ENCODE assay signal across 17 cellular contexts in genomic region chr6:78533426-78533825, GRCh38.
DNase-seq lines count a peak whose midpoint lies in the region; TF ChIP-seq lines count a peak whose summit lies in the region.
"Had no signal": no experiment of that assay in that cellular context is flagged by ENCODE, and none has a peak within 500 bp of the region (broad histone marks: within the 10 kb centered on the region; RNA-seq: fewer than 3 reads in every experiment).

No MANE protein-coding gene starts in this region.

- WGBS in trophoblast cell (ENCODE audit: extremely low coverage, insufficient coverage, insufficient read length), result no CpG with 5 or more reads among the region's 3 CpGs
- WGBS in mesenchymal stem cell, result no CpG with 5 or more reads among the region's 3 CpGs
- 72 to 80% methylated on average over 3 of the region's 3 CpGs for WGBS in esophagus squamous epithelium, 2 donors

- no peak overlapping the region for H3K18ac ChIP-seq in trophoblast cell (ENCODE audit: low read length)
- H3K18ac ChIP-seq in mesenchymal stem cell (ENCODE audit: low read depth in 1 of 2, low read length in 2 of 2), result no peak overlapping the region

- H3K4me2 ChIP-seq in trophoblast cell (ENCODE audit: low read length), result no peak overlapping the region
- H3K4me2 ChIP-seq in mesenchymal stem cell (ENCODE audit: low read length, poor library complexity, severe bottlenecking), result no peak overlapping the region

- no peaks in the 10 kb centered on the region for H3K9me3 ChIP-seq in trophoblast cell (ENCODE audit: insufficient read depth, low read depth, low read length)
- peaks cover 3% of the 10 kb centered on the region for H3K9me3 ChIP-seq in mesenchymal stem cell (ENCODE audit: control insufficient read depth, low read length)
- no peaks in the 10 kb centered on the region for H3K9me3 ChIP-seq in esophagus squamous epithelium

- H3K23ac ChIP-seq in trophoblast cell (ENCODE audit: low read length) (no peak overlapping the region), mesenchymal stem cell (ENCODE audit: low read length in 2 of 2) (no peak overlapping the region)

- TF ChIP-seq CTCF in esophagus squamous epithelium (IDR thresholded peaks at IDR 0.05), result no peak

- H3K14ac ChIP-seq in trophoblast cell (ENCODE audit: low read length), result no peak overlapping the region
- no peak overlapping the region for H3K14ac ChIP-seq in mesenchymal stem cell (ENCODE audit: low read length in 2 of 2)

- no peak overlapping the region for H4K12ac ChIP-seq in trophoblast cell (ENCODE audit: low read depth, low read length)

- H4K91ac ChIP-seq in trophoblast cell (ENCODE audit: low read depth, low read length), result no peak overlapping the region
- H4K91ac ChIP-seq in mesenchymal stem cell (ENCODE audit: low read length), result no peak overlapping the region

- intact Hi-C loops in esophagus squamous epithelium (cut with DNase I), result no loop called here

- H2BK12ac ChIP-seq in trophoblast cell (ENCODE audit: low read length) (no peak overlapping the region), mesenchymal stem cell (ENCODE audit: low read length in 2 of 2) (no peak overlapping the region)

- H3K27ac ChIP-seq in trophoblast cell (ENCODE audit: low read depth, low read length), result no peak overlapping the region
- no peak overlapping the region for H3K27ac ChIP-seq in mesenchymal stem cell (ENCODE audit: low read length, poor library complexity, severe bottlenecking)
- no peak overlapping the region for H3K27ac ChIP-seq in esophagus squamous epithelium

- no peak overlapping the region for H2BK120ac ChIP-seq in trophoblast cell (ENCODE audit: insufficient read depth, low read length, poor library complexity)
- no peak overlapping the region for H2BK120ac ChIP-seq in mesenchymal stem cell (ENCODE audit: low read depth, low read length)

- DNase-seq in LHCN-M2 (ENCODE audit: low read depth), result peak; percentile 26
- peak; percentile 58 for DNase-seq in brain pericyte (ENCODE audit: low read depth, low spot score)
- peak; percentile 8 for DNase-seq in non-pigmented ciliary epithelial cell (ENCODE audit: low read depth)
- DNase-seq in smooth muscle cell of the brain vasculature (ENCODE audit: low read depth, low spot score), result peak; percentile 40
- no peak for DNase-seq in trophoblast cell
- no peak for DNase-seq in mesenchymal stem cell
- DNase-seq in NCI-H146 treated with DMSO at 0.1 percent for 48 hours (lab: John Stamatoyannopoulos, UW; ENCODE audit: unreplicated experiment), result no peak
- no peak for DNase-seq in esophagus squamous epithelium (lab: John Stamatoyannopoulos, UW)
- DNase-seq: CD4-positive, CD25-positive, alpha-beta regulatory T cell; Kasumi-1; MM.1S; NCI-H1092; NCI-H1436 treated with DMSO at 0.1 percent for 48 hours; NCI-H2029 treated with DMSO at 0.1 percent for 48 hours; NCI-H446 treated with DMSO at 0.1 percent for 48 hours; NCI-H526 treated with DMSO at 0.1 percent for 48 hours; Right ventricle myocardium superior had no signal

- H3K4ac ChIP-seq in trophoblast cell (ENCODE audit: low read depth, low read length), result no peak overlapping the region
- H3K4ac ChIP-seq in mesenchymal stem cell (ENCODE audit: low read depth in 1 of 2, low read length in 2 of 2), result no peak overlapping the region

- H3K4me1 ChIP-seq in trophoblast cell (ENCODE audit: control insufficient read depth in 1 of 2, insufficient read depth in 2 of 2, low read length in 2 of 2), result no peaks in the 10 kb centered on the region
- H3K4me1 ChIP-seq in mesenchymal stem cell (ENCODE audit: control insufficient read depth, insufficient read depth, low read depth, low read length), result no peaks in the 10 kb centered on the region
- no peaks in the 10 kb centered on the region for H3K4me1 ChIP-seq in esophagus squamous epithelium

- H2BK15ac ChIP-seq in mesenchymal stem cell (ENCODE audit: low read depth, poor library complexity, severe bottlenecking), result no peak overlapping the region

- H2BK5ac ChIP-seq in trophoblast cell (ENCODE audit: low read depth, low read length, poor library complexity) (no peak overlapping the region), mesenchymal stem cell (ENCODE audit: low read depth, low read length, poor library complexity, severe bottlenecking) (no peak overlapping the region)

- no peak overlapping the region for H3K4me3 ChIP-seq in trophoblast cell (ENCODE audit: low read depth, low read length)
- no peak overlapping the region for H3K4me3 ChIP-seq in mesenchymal stem cell (ENCODE audit: insufficient read depth in 1 of 2, low read depth in 1 of 2, low read length in 2 of 2)
- H3K4me3 ChIP-seq in esophagus squamous epithelium, result no peak overlapping the region

- H3K9ac ChIP-seq in trophoblast cell (ENCODE audit: low read length) (no peak overlapping the region), mesenchymal stem cell (ENCODE audit: low read length) (no peak overlapping the region)

- H3K27me3 ChIP-seq in trophoblast cell (ENCODE audit: insufficient read depth, low read length) (no peaks in the 10 kb centered on the region), mesenchymal stem cell (ENCODE audit: control insufficient read depth in 1 of 2, insufficient read depth in 1 of 2, low read length in 2 of 2) (no peaks in the 10 kb centered on the region), esophagus squamous epithelium (no peaks in the 10 kb centered on the region)

- H3K79me1 ChIP-seq in trophoblast cell (ENCODE audit: low read length) (no peaks in the 10 kb centered on the region), mesenchymal stem cell (replicated peaks; ENCODE audit: low read length, poor library complexity, severe bottlenecking) (no peaks in the 10 kb centered on the region)

- no peaks in the 10 kb centered on the region for H3K79me2 ChIP-seq in trophoblast cell (ENCODE audit: control insufficient read depth, insufficient read depth, low read length, poor library complexity)

- TF ChIP-seq POLR2A in esophagus squamous epithelium (IDR thresholded peaks at IDR 0.05), result no peak

- H2AFZ ChIP-seq in trophoblast cell (ENCODE audit: insufficient read depth, low read length, poor library complexity) (no peak overlapping the region), mesenchymal stem cell (ENCODE audit: low read depth, low read length) (no peak overlapping the region)

- H4K8ac ChIP-seq in trophoblast cell (ENCODE audit: low read depth, low read length), result no peak overlapping the region
- no peak overlapping the region for H4K8ac ChIP-seq in mesenchymal stem cell (ENCODE audit: low read length)

- no peak overlapping the region for H2AK5ac ChIP-seq in trophoblast cell (ENCODE audit: low read length)
- H2AK5ac ChIP-seq in mesenchymal stem cell (ENCODE audit: low read length, severe bottlenecking), result no peak overlapping the region

- H3K36me3 ChIP-seq in trophoblast cell (ENCODE audit: control insufficient read depth in 1 of 2, insufficient read depth in 2 of 2, low read length in 2 of 2) (no peaks in the 10 kb centered on the region), mesenchymal stem cell (ENCODE audit: control insufficient read depth in 1 of 2, insufficient read depth in 2 of 2, low read depth in 1 of 2, low read length in 2 of 2) (no peaks in the 10 kb centered on the region), esophagus squamous epithelium (no peaks in the 10 kb centered on the region)

Comparison
In these comparisons a context has a peak if more than half of its experiments do, and no peak if none do; other contexts are left out.
1. DNase-seq: peak in LHCN-M2 (single experiment), brain pericyte (single experiment), non-pigmented ciliary epithelial cell (single experiment) and smooth muscle cell of the brain vasculature (single experiment); none in trophoblast cell (0 of 2), mesenchymal stem cell (single experiment), NCI-H146 treated with DMSO at 0.1 percent for 48 hours (single experiment) and esophagus squamous epithelium (single experiment).